Comparison of ENCODE assay signal across 16 cellular contexts in the genomic region with DNA sequence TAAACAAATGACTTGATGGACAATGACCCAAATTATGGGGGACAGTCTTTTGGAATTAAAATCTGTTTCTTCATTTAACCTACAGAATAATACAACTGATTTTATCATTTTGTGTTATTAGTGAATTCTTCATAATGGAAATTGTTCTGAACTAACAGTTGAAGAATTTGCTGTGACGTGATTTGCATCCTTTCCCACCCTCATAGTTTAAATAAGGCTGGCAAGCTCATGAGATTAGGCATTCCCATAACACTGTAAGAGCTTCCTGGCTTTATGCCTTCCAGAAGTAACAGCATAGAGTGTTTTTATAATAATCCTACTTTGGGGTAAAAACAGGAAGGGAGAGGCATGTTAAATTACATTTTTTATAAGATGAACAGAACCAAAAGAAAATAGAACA.
A peak's percentile ranks its signal among the peaks of the same experiment; 100 is the strongest.
DNase-seq lines count a peak whose midpoint lies in the region; ATAC-seq and TF ChIP-seq lines count a peak whose summit lies in the region.
"Had no signal": no experiment of that assay in that cellular context is flagged by ENCODE, and none has a peak within 500 bp of the region (broad histone marks: within the 10 kb centered on the region; RNA-seq: fewer than 3 reads in every experiment).

No MANE protein-coding gene starts in this region.

- TF ChIP-seq EP300 in Ishikawa (IDR thresholded peaks at IDR 0.05; ENCODE audit: borderline replicate concordance), result no peak

- H3K36me3 Mint-ChIP-seq in naive thymus-derived CD8-positive, alpha-beta T cell, result no peaks in the 10 kb centered on the region

- no peaks in the 10 kb centered on the region for H3K27me3 ChIP-seq in left lung
- H3K27me3 ChIP-seq: uterus had no signal

- H3K4me1 Mint-ChIP-seq in naive thymus-derived CD8-positive, alpha-beta T cell, result peaks cover 0 to under 1% (median under 1%) of the 10 kb centered on the region in 4 donors
- H3K4me1 Mint-ChIP-seq: B cell; stimulated activated naive CD8-positive, alpha-beta T cell treated with anti-CD3 and anti-CD28 coated beads, Interleukin-15, amount 100 ng/mL, for 72 hours had no signal

- no peak overlapping the region for H3K4me3 Mint-ChIP-seq in naive thymus-derived CD8-positive, alpha-beta T cell
- H3K4me3 Mint-ChIP-seq: B cell; stimulated activated naive CD8-positive, alpha-beta T cell treated with anti-CD3 and anti-CD28 coated beads, Interleukin-15, amount 100 ng/mL, for 72 hours had no signal

- ATAC-seq in left lung, result peak; percentile 22
- ATAC-seq in naive thymus-derived CD8-positive, alpha-beta T cell, result no peak
- ATAC-seq: stimulated activated naive CD8-positive, alpha-beta T cell treated with anti-CD3 and anti-CD28 coated beads, Interleukin-15, amount 100 ng/mL, for 72 hours had no signal

- TF ChIP-seq CTCF in AG09309 (IDR thresholded peaks at IDR 0.05; ENCODE audit: control insufficient read depth, insufficient read depth, low read depth, low read length, missing control alignments) (no peak), left lung (IDR thresholded peaks at IDR 0.05) (no peak)

- H3K9me3 ChIP-seq in left lung, result no peaks in the 10 kb centered on the region
- H3K9me3 ChIP-seq: uterus had no signal

- no peaks in the 10 kb centered on the region for H3K9me3 Mint-ChIP-seq in naive thymus-derived CD8-positive, alpha-beta T cell
- H3K9me3 Mint-ChIP-seq: stimulated activated naive CD8-positive, alpha-beta T cell treated with anti-CD3 and anti-CD28 coated beads, Interleukin-15, amount 100 ng/mL, for 72 hours had no signal

- DNase-seq in AG09309 (ENCODE audit: low read depth) (peak; percentile 37), dedifferentiated amniotic fluid mesenchymal stem cell (ENCODE audit: extremely low spot score) (peak; percentile 50), left lung (no peak), DMS 273 (lab: John Stamatoyannopoulos, UW; ENCODE audit: unreplicated experiment) (no peak), NCI-H2196 (lab: John Stamatoyannopoulos, UW; ENCODE audit: unreplicated experiment) (no peak), DMS153 (lab: John Stamatoyannopoulos, UW) (no peak)
- DNase-seq in naive thymus-derived CD8-positive, alpha-beta T cell, result no peak
- DNase-seq: activated CD4-positive, alpha-beta T cell treated with anti-CD3 and anti-CD28 coated beads, Interleukin-2, amount 50 U/mL, for 1 hour; activated T-cell treated with anti-CD3 and anti-CD28 coated beads, Interleukin-2, amount 50 U/mL, for 48 hours; NCI-H187; NCI-H526; posterior cingulate gyrus; stimulated activated naive CD8-positive, alpha-beta T cell treated with anti-CD3 and anti-CD28 coated beads, Interleukin-15, amount 100 ng/mL, for 72 hours; uterus had no signal

- H3K4me1 ChIP-seq in left lung, result no peaks in the 10 kb centered on the region
- H3K4me1 ChIP-seq: uterus had no signal

- no peak overlapping the region for H3K27ac Mint-ChIP-seq in naive thymus-derived CD8-positive, alpha-beta T cell
- H3K27ac Mint-ChIP-seq: B cell; stimulated activated naive CD8-positive, alpha-beta T cell treated with anti-CD3 and anti-CD28 coated beads, Interleukin-15, amount 100 ng/mL, for 72 hours had no signal

- no peak overlapping the region for H3K27ac ChIP-seq in left lung
- H3K27ac ChIP-seq: uterus had no signal

- H3K4me3 ChIP-seq in AG09309 (ENCODE audit: control insufficient read depth, low read depth, low read length) (no peak overlapping the region), left lung (no peak overlapping the region)
- H3K4me3 ChIP-seq: uterus had no signal

- H3K27me3 Mint-ChIP-seq in naive thymus-derived CD8-positive, alpha-beta T cell, result peaks cover 0 to 10% (median 5%) of the 10 kb centered on the region in 5 donors
- H3K27me3 Mint-ChIP-seq: B cell had no signal

- H3K36me3 ChIP-seq in left lung, result no peaks in the 10 kb centered on the region
- H3K36me3 ChIP-seq: uterus had no signal

- intact Hi-C loops in left lung (cut with DNase I), result no loop called here

- POLR2A ChIA-PET in naive thymus-derived CD8-positive, alpha-beta T cell (lab: Charles Lee), result no interaction called here

- TF ChIP-seq RAD21 in Ishikawa (IDR thresholded peaks at IDR 0.05; ENCODE audit: low read depth), result no peak

TF ChIP-seq in Ishikawa, 13 proteins besides CTCF, POLR2A, EP300 and RAD21:
- TF ChIP-seq FOXM1 (IDR thresholded peaks at IDR 0.05; ENCODE audit: borderline replicate concordance, low read depth), result peak; percentile 17; the same call in 1 of the 2 replicates
- no peak for TF ChIP-seq TAF1 (IDR thresholded peaks at IDR 0.05; ENCODE audit: low read depth)

Comparison
In these comparisons a context has a peak if more than half of its experiments do, and no peak if none do; other contexts are left out.
1. DNase-seq: peak in AG09309 (single experiment) and dedifferentiated amniotic fluid mesenchymal stem cell (single experiment); none in left lung (0 of 2), DMS 273 (single experiment), NCI-H2196 (single experiment), DMS153 (single experiment) and naive thymus-derived CD8-positive, alpha-beta T cell (0 of 10).